Comparison of ENCODE assay signal across 18 cellular contexts in genomic region chr12:119894916-119895315, GRCh38. TPM values are rescaled to one million over a fixed set of nuclear protein-coding genes. Genes with fewer than 3 reads are reported as not detected.
DNase-seq lines count a peak whose midpoint lies in the region; ATAC-seq and TF ChIP-seq lines count a peak whose summit lies in the region.
"Had no signal": no experiment of that assay in that cellular context is flagged by ENCODE, and none has a peak within 500 bp of the region (broad histone marks: within the 10 kb centered on the region; RNA-seq: fewer than 3 reads in every experiment).

No MANE protein-coding gene starts in this region.

- no peaks in the 10 kb centered on the region for H3K79me1 ChIP-seq in mesenchymal stem cell (replicated peaks; ENCODE audit: low read length, poor library complexity, severe bottlenecking)

- H3K4me2 ChIP-seq in mesenchymal stem cell (ENCODE audit: low read length, poor library complexity, severe bottlenecking) = no peak overlapping the region
- H3K4me2 ChIP-seq: A549; BLaER1 treated with 17β-estradiol and CSF1 and Interleukin-3, amounts not matched to agents 10 nM and 100 nM had no signal

- H3K4me3 ChIP-seq in endodermal cell (ENCODE audit: low read length) = no peak overlapping the region
- no peak overlapping the region for H3K4me3 ChIP-seq in mesenchymal stem cell (ENCODE audit: insufficient read depth in 1 of 2, low read depth in 1 of 2, low read length in 2 of 2)
- H3K4me3 ChIP-seq: A549; BLaER1 treated with 17β-estradiol and CSF1 and Interleukin-3, amounts not matched to agents 10 nM and 100 nM had no signal

- peaks cover 6% of the 10 kb centered on the region for H3K27me3 Mint-ChIP-seq in activated naive CD4-positive, alpha-beta T cell treated with anti-CD3 and anti-CD28 coated beads, Interleukin-2, amount 50 U/mL, for 24 hours
- no peaks in the 10 kb centered on the region for H3K27me3 Mint-ChIP-seq in endodermal cell (ENCODE audit: insufficient read depth)
- H3K27me3 Mint-ChIP-seq: CD4-positive, alpha-beta T cell had no signal

- H3K27ac Mint-ChIP-seq in activated naive CD4-positive, alpha-beta T cell treated with anti-CD3 and anti-CD28 coated beads, Interleukin-2, amount 50 U/mL, for 24 hours = peak overlapping the region; percentile 6
- no peak overlapping the region for H3K27ac Mint-ChIP-seq in endodermal cell
- H3K27ac Mint-ChIP-seq: B cell; CD4-positive, alpha-beta T cell; CD8-positive, alpha-beta T cell had no signal

- no peaks in the 10 kb centered on the region for H3K9me3 Mint-ChIP-seq in activated naive CD4-positive, alpha-beta T cell treated with anti-CD3 and anti-CD28 coated beads, Interleukin-2, amount 50 U/mL, for 24 hours
- H3K9me3 Mint-ChIP-seq in endodermal cell = peaks cover 2% of the 10 kb centered on the region
- H3K9me3 Mint-ChIP-seq: CD4-positive, alpha-beta T cell; CD8-positive, alpha-beta T cell had no signal

- H2BK15ac ChIP-seq in mesenchymal stem cell (ENCODE audit: low read depth, poor library complexity, severe bottlenecking) = no peak overlapping the region

- H3K4me1 ChIP-seq in endodermal cell (ENCODE audit: control insufficient read depth, insufficient read depth, low read length) (no peaks in the 10 kb centered on the region), mesenchymal stem cell (ENCODE audit: control insufficient read depth, insufficient read depth, low read depth, low read length) (no peaks in the 10 kb centered on the region)
- H3K4me1 ChIP-seq: A549; BLaER1 treated with 17β-estradiol and CSF1 and Interleukin-3, amounts not matched to agents 10 nM and 100 nM had no signal

- H3K36me3 ChIP-seq in endodermal cell (ENCODE audit: control insufficient read depth, insufficient read depth, low read length) (no peaks in the 10 kb centered on the region), mesenchymal stem cell (ENCODE audit: control insufficient read depth in 1 of 2, insufficient read depth in 2 of 2, low read depth in 1 of 2, low read length in 2 of 2) (no peaks in the 10 kb centered on the region)
- H3K36me3 ChIP-seq: BLaER1 treated with 17β-estradiol and CSF1 and Interleukin-3, amounts not matched to agents 10 nM and 100 nM had no signal

- H3K4me1 Mint-ChIP-seq in activated naive CD4-positive, alpha-beta T cell treated with anti-CD3 and anti-CD28 coated beads, Interleukin-2, amount 50 U/mL, for 24 hours = no peaks in the 10 kb centered on the region
- H3K4me1 Mint-ChIP-seq in endodermal cell = no peaks in the 10 kb centered on the region
- H3K4me1 Mint-ChIP-seq: B cell had no signal

- WGBS in endodermal cell (ENCODE audit: insufficient coverage in 1 of 2, insufficient read length in 1 of 2), 2 experiments = 92% methylated on average over 1 of the region's 1 CpG; no CpG with 5 or more reads in 1 of the 2 experiments
- 63% methylated on average over 1 of the region's 1 CpG for WGBS in mesenchymal stem cell

- H3K27me3 ChIP-seq in endodermal cell (ENCODE audit: control insufficient read depth, insufficient read depth, low read length, poor library complexity, severe bottlenecking) (no peaks in the 10 kb centered on the region), mesenchymal stem cell (ENCODE audit: control insufficient read depth in 1 of 2, insufficient read depth in 1 of 2, low read length in 2 of 2) (peaks cover 4 to 5% of the 10 kb centered on the region in 2 experiments)
- H3K27me3 ChIP-seq: BLaER1 treated with 17β-estradiol and CSF1 and Interleukin-3, amounts not matched to agents 10 nM and 100 nM had no signal

- H3K4ac ChIP-seq in mesenchymal stem cell (ENCODE audit: low read depth in 1 of 2, low read length in 2 of 2) = no peak overlapping the region

- no peak for ATAC-seq in HG03439 (IDR thresholded peaks at IDR 0.05; ENCODE audit: unreplicated experiment)
- ATAC-seq: A549; CD8-positive, alpha-beta T cell had no signal

- H2BK5ac ChIP-seq in mesenchymal stem cell (ENCODE audit: low read depth, low read length, poor library complexity, severe bottlenecking) = no peak overlapping the region

- no peak overlapping the region for H3K18ac ChIP-seq in mesenchymal stem cell (ENCODE audit: low read depth in 1 of 2, low read length in 2 of 2)

- H3K9ac ChIP-seq in endodermal cell (ENCODE audit: extremely low read depth, low read length, poor library complexity, severe bottlenecking) = no peak overlapping the region
- no peak overlapping the region for H3K9ac ChIP-seq in mesenchymal stem cell (ENCODE audit: low read length)
- H3K9ac ChIP-seq: BLaER1 treated with 17β-estradiol and CSF1 and Interleukin-3, amounts not matched to agents 10 nM and 100 nM had no signal

- no peak overlapping the region for H2AFZ ChIP-seq in mesenchymal stem cell (ENCODE audit: low read depth, low read length)

- no peak overlapping the region for H2AK5ac ChIP-seq in mesenchymal stem cell (ENCODE audit: low read length, severe bottlenecking)

- H3K27ac ChIP-seq in endodermal cell (ENCODE audit: low read depth, low read length) = no peak overlapping the region
- H3K27ac ChIP-seq in mesenchymal stem cell (ENCODE audit: low read length, poor library complexity, severe bottlenecking) = no peak overlapping the region
- H3K27ac ChIP-seq: 22Rv1; A549; BLaER1 treated with 17β-estradiol and CSF1 and Interleukin-3, amounts not matched to agents 10 nM and 100 nM; C4-2B had no signal

- H4K91ac ChIP-seq in mesenchymal stem cell (ENCODE audit: low read length) = no peak overlapping the region

- H3K9me3 ChIP-seq in endodermal cell (ENCODE audit: control insufficient read depth, low read length) (no peaks in the 10 kb centered on the region), mesenchymal stem cell (ENCODE audit: control insufficient read depth, low read length) (peaks cover 5% of the 10 kb centered on the region)
- H3K9me3 ChIP-seq: A549; BLaER1 treated with 17β-estradiol and CSF1 and Interleukin-3, amounts not matched to agents 10 nM and 100 nM; Caco-2 had no signal

- no peaks in the 10 kb centered on the region for H3K36me3 Mint-ChIP-seq in activated naive CD4-positive, alpha-beta T cell treated with anti-CD3 and anti-CD28 coated beads, Interleukin-2, amount 50 U/mL, for 24 hours
- no peaks in the 10 kb centered on the region for H3K36me3 Mint-ChIP-seq in endodermal cell (ENCODE audit: low read depth)
- H3K36me3 Mint-ChIP-seq: CD8-positive, alpha-beta T cell had no signal

- no peak overlapping the region for H3K4me3 Mint-ChIP-seq in activated naive CD4-positive, alpha-beta T cell treated with anti-CD3 and anti-CD28 coated beads, Interleukin-2, amount 50 U/mL, for 24 hours
- H3K4me3 Mint-ChIP-seq in endodermal cell = no peak overlapping the region
- H3K4me3 Mint-ChIP-seq: B cell; CD4-positive, alpha-beta T cell; CD8-positive, alpha-beta T cell had no signal

- H2BK120ac ChIP-seq in mesenchymal stem cell (ENCODE audit: low read depth, low read length) = no peak overlapping the region

- no peak overlapping the region for H3K23ac ChIP-seq in mesenchymal stem cell (ENCODE audit: low read length in 2 of 2)

- no peak overlapping the region for H4K8ac ChIP-seq in mesenchymal stem cell (ENCODE audit: low read length)

- TF ChIP-seq CTCF in endodermal cell (conservative IDR thresholded peaks at IDR 0.05) = no peak

- no peak for DNase-seq in activated naive CD4-positive, alpha-beta T cell treated with Interleukin-2 at 50 U/mL for 16 hours
- DNase-seq in endodermal cell = peak; percentile 21
- peak; percentile 35 for DNase-seq in putamen (ENCODE audit: low spot score)
- DNase-seq in mesenchymal stem cell = no peak
- DNase-seq: AML-193; Caco-2; Calu3; CD4-positive, alpha-beta T cell; CD8-positive, alpha-beta T cell; DMS79 treated with DMSO at 0.1 percent for 48 hours; GF-D8 had no signal

- no peak overlapping the region for H3K14ac ChIP-seq in mesenchymal stem cell (ENCODE audit: low read length in 2 of 2)

- H2BK12ac ChIP-seq in mesenchymal stem cell (ENCODE audit: low read length in 2 of 2) = no peak overlapping the region

RNA-seq across cellular contexts. Expression of gene CIT, which starts 17.8 kb away (rescaled TPM):
- 10 to 100 TPM; 57.3 to 79.1 TPM for total RNA-seq in endodermal cell
- polyA plus RNA-seq in endodermal cell (2013, experiment 1 of 2) = 38.3 TPM
- polyA plus RNA-seq in endodermal cell (2013, experiment 2 of 2) = 44.6 TPM
- polyA plus RNA-seq in mesenchymal stem cell (2013, experiment 1 of 2) = 2.6 TPM
- polyA plus RNA-seq in mesenchymal stem cell (2013, experiment 2 of 2) = 2.3 TPM

Comparison
In these comparisons a context has a peak if more than half of its experiments do, and no peak if none do; other contexts are left out.
1. DNase-seq: peak in endodermal cell (single experiment) and putamen (single experiment); none in activated naive CD4-positive, alpha-beta T cell treated with Interleukin-2 at 50 U/mL for 16 hours (single experiment) and mesenchymal stem cell (single experiment).